In the genomic region with DNA sequence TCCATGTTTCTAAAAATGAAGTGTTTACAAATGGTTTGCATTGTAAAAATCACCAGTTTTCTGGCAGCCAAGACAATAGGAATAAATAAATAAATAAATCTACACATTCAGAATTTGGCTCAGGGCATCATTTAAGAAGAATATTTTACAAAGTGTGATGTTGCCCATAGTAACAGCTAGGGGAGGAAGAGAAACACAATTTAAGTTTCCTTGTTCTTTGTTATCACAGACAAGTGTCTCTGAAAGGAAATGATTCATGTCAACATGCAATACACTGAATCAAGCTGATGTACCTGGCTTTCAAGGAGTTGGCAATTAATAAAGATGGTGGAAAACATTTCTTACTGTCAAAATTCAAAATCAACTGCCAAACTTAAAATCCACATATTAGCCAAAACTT, we compare ENCODE assay signal across 31 cellular contexts.
"Had no signal": no experiment of that assay in that cellular context is flagged by ENCODE, and none has a peak within 500 bp of the region (broad histone marks: within the 10 kb centered on the region; RNA-seq: fewer than 3 reads in every experiment).

No MANE protein-coding gene starts in this region.

- DNase-seq: colonic mucosa; effector memory CD4-positive, alpha-beta T cell; foreskin fibroblast; gastrocnemius medialis; heart left ventricle; kidney; left cardiac atrium; left lung; mesenchymal stem cell; mucosa of descending colon; naive B cell; pancreas; right lobe of liver; stimulated activated CD4-positive, alpha-beta T cell treated with anti-CD3 and anti-CD28 coated beads, Interleukin-12 subunit alpha, Interleukin-12 subunit beta, amount 100 ng/mL, for 4 hours; stimulated activated CD4-positive, alpha-beta T cell treated with anti-CD3 and anti-CD28 coated beads, Interleukin-1b, Interleukin-23, amount 100 ng/mL, for 48 hours; stimulated activated CD4-positive, alpha-beta T cell treated with anti-CD3 and anti-CD28 coated beads, Interleukin-4, amount 100 ng/mL, for 1 hour; stimulated activated naive CD8-positive, alpha-beta T cell treated with anti-CD3 and anti-CD28 coated beads, Interleukin-15, Interleukin-2, amounts not matched to agents 100 U/mL and 50 U/mL, for 24 hours; substantia nigra; upper lobe of right lung; uterus had no signal

- H3K9me3 Mint-ChIP-seq: dendritic cell treated with granulocyte-macrophage colony-stimulating factor and Interleukin-4, amounts not matched to agents 40 ng/mL and 50 ng/mL, for 4 days; mesothelial cell of epicardium; naive B cell; natural killer cell treated with Interleukin-12 subunit alpha and Interleukin-12 subunit beta and Interleukin-15 and Interleukin-18, amount 100 ng/mL, for 72 hours; neural crest cell had no signal

- H3K4me3 Mint-ChIP-seq: dendritic cell treated with granulocyte-macrophage colony-stimulating factor and Interleukin-4, amounts not matched to agents 40 ng/mL and 50 ng/mL, for 4 days; mesothelial cell of epicardium; naive B cell; natural killer cell treated with Interleukin-12 subunit alpha and Interleukin-12 subunit beta and Interleukin-15 and Interleukin-18, amount 100 ng/mL, for 72 hours; neural crest cell; stimulated activated effector memory CD8-positive, alpha-beta T cell treated with anti-CD3 and anti-CD28 coated beads, Interleukin-12 subunit alpha, Interleukin-12 subunit beta, amount 100 ng/mL, for 72 hours had no signal

- H3K27me3 ChIP-seq: colonic mucosa, gastrocnemius medialis, heart left ventricle, hepatocyte, left lung, neutrophil, pancreas, right lobe of liver, tibial nerve, upper lobe of right lung, uterus had no signal

- H3K36me3 Mint-ChIP-seq: mesothelial cell of epicardium; naive B cell; natural killer cell treated with Interleukin-12 subunit alpha and Interleukin-12 subunit beta and Interleukin-15 and Interleukin-18, amount 100 ng/mL, for 72 hours; stimulated activated effector memory CD8-positive, alpha-beta T cell treated with anti-CD3 and anti-CD28 coated beads, Interleukin-12 subunit alpha, Interleukin-12 subunit beta, amount 100 ng/mL, for 72 hours had no signal

- H3K36me3 ChIP-seq: colonic mucosa, gastrocnemius medialis, heart left ventricle, left lung, neutrophil, pancreas, right lobe of liver, thoracic aorta, tibial nerve, upper lobe of right lung, uterus had no signal

- H3K27ac Mint-ChIP-seq: dendritic cell treated with granulocyte-macrophage colony-stimulating factor and Interleukin-4, amounts not matched to agents 40 ng/mL and 50 ng/mL, for 4 days; mesothelial cell of epicardium; naive B cell; natural killer cell treated with Interleukin-12 subunit alpha and Interleukin-12 subunit beta and Interleukin-15 and Interleukin-18, amount 100 ng/mL, for 72 hours; stimulated activated effector memory CD8-positive, alpha-beta T cell treated with anti-CD3 and anti-CD28 coated beads, Interleukin-12 subunit alpha, Interleukin-12 subunit beta, amount 100 ng/mL, for 72 hours had no signal

- ATAC-seq: esophagus mucosa; gastrocnemius medialis; heart left ventricle; left cardiac atrium; left lung; mucosa of descending colon; natural killer cell treated with Interleukin-12 subunit alpha and Interleukin-12 subunit beta and Interleukin-15 and Interleukin-18, amount 100 ng/mL, for 72 hours; pancreas; right lobe of liver; stimulated activated effector memory CD8-positive, alpha-beta T cell treated with anti-CD3 and anti-CD28 coated beads, Interleukin-12 subunit alpha, Interleukin-12 subunit beta, amount 100 ng/mL, for 72 hours; stimulated activated naive CD8-positive, alpha-beta T cell treated with anti-CD3 and anti-CD28 coated beads, Interleukin-15, Interleukin-2, amounts not matched to agents 100 U/mL and 50 U/mL, for 24 hours; upper lobe of right lung had no signal

- FAIRE-seq: kidney, pancreas had no signal

- H3K27me3 Mint-ChIP-seq: natural killer cell treated with Interleukin-12 subunit alpha and Interleukin-12 subunit beta and Interleukin-15 and Interleukin-18, amount 100 ng/mL, for 72 hours had no signal

- H3K4me3 ChIP-seq: colonic mucosa, gastrocnemius medialis, heart left ventricle, hepatocyte, left lung, mucosa of descending colon, pancreas, right lobe of liver, smooth muscle cell, thoracic aorta, tibial nerve, upper lobe of right lung, uterus had no signal

- H3K4me1 Mint-ChIP-seq: mesothelial cell of epicardium; naive B cell; neural crest cell; stimulated activated effector memory CD8-positive, alpha-beta T cell treated with anti-CD3 and anti-CD28 coated beads, Interleukin-12 subunit alpha, Interleukin-12 subunit beta, amount 100 ng/mL, for 72 hours had no signal
